In the genomic region with DNA sequence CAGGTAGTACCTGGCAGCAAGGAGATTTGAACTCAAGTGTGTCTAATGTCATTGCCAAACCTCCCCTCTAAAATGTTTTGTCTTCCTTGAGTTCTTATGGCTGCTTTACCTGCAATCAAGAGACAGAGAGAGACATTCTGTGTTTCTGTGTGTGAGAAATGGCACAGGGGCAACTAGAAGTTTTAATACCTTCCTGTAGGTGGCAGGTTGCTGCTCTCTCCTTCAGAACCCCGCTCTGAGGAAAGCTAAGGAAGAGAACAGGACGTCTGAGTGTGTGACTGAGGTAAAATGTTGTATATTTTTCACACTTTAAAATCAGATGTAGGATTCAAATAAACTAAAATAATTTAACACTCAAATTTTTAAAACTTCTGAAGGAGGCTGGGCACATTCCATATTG, we compare ENCODE assay signal across 8 cellular contexts. TPM values are rescaled to one million over a fixed set of nuclear protein-coding genes. Genes with fewer than 3 reads are reported as not detected.
DNase-seq lines count a peak whose midpoint lies in the region; ATAC-seq, FAIRE-seq and TF ChIP-seq lines count a peak whose summit lies in the region.

No MANE protein-coding gene starts in this region.

- H3K36me3 Mint-ChIP-seq in Caco-2 (ENCODE audit: insufficient read depth, unreplicated experiment) (no peaks in the 10 kb centered on the region), nephron progenitor cell (ENCODE audit: low read depth) (peaks cover 4% of the 10 kb centered on the region)

- H3K36me3 ChIP-seq in Caco-2 (ENCODE audit: control insufficient read depth, insufficient read depth, low read length): no peaks in the 10 kb centered on the region

- FAIRE-seq in HTR-8/SVneo (lab: Jason Lieb, UNC): no peak

- no peaks in the 10 kb centered on the region for H3K9me3 ChIP-seq in Caco-2

- CTCF ChIA-PET in Caco-2 (lab: Charles Lee): interaction anchor here (0.6 kb wide), 1 partner anchor 55 kb away, joined by 3 read pairs; no protein-coding TSS in a partner anchor

- BruUV-seq in Caco-2 (replicated peaks; lab: Mats Ljungman, UMichigan): no TSS peak

- no peak overlapping the region for H3K27ac Mint-ChIP-seq in Caco-2 (ENCODE audit: unreplicated experiment)
- H3K27ac Mint-ChIP-seq in nephron progenitor cell: no peak overlapping the region

- no peak overlapping the region for H3K4me3 ChIP-seq in Caco-2 (ENCODE audit: low read depth, low read length)

- H3K4me1 ChIP-seq in Caco-2: peaks cover 15% of the 10 kb centered on the region

- H3K4me3 Mint-ChIP-seq in Caco-2 (ENCODE audit: unreplicated experiment) (no peak overlapping the region), nephron progenitor cell (no peak overlapping the region)

- H3K9me3 Mint-ChIP-seq in Caco-2 (ENCODE audit: unreplicated experiment): no peaks in the 10 kb centered on the region
- peaks cover 15% of the 10 kb centered on the region for H3K9me3 Mint-ChIP-seq in nephron progenitor cell

- TF ChIP-seq CTCF in Caco-2 (IDR thresholded peaks at IDR 0.05; ENCODE audit: insufficient read depth in 1 of 2, low read depth in 1 of 2, low read length in 1 of 2, severe bottlenecking in 1 of 2, unreplicated experiment in 1 of 2): peak; percentile 14 to 44
- TF ChIP-seq CTCF in GM20000 (IDR thresholded peaks at IDR 0.05; ENCODE audit: extremely low read depth, missing control alignments): peak; percentile 43
- peak; percentile 55 for TF ChIP-seq CTCF in nephron progenitor cell (IDR thresholded peaks at IDR 0.05)

- POLR2A ChIA-PET in Caco-2 (lab: Charles Lee): no interaction called here

- peaks cover 10% of the 10 kb centered on the region for H3K4me1 Mint-ChIP-seq in Caco-2 (ENCODE audit: low read depth, unreplicated experiment)
- peaks cover 15% of the 10 kb centered on the region for H3K4me1 Mint-ChIP-seq in nephron progenitor cell

- no peaks in the 10 kb centered on the region for H3K27me3 Mint-ChIP-seq in Caco-2 (ENCODE audit: insufficient read depth, unreplicated experiment)
- no peaks in the 10 kb centered on the region for H3K27me3 Mint-ChIP-seq in nephron progenitor cell (ENCODE audit: low read depth, poor library complexity)

- intact Hi-C loops in Caco-2 (cut with micrococcal nuclease; ENCODE audit: unreplicated experiment): loop anchor here (2.0 to 5.0 kb wide), 2 partner anchors 60 to 132 kb away; no protein-coding TSS in a partner anchor

- H3K27me3 ChIP-seq in Caco-2 (replicated peaks; ENCODE audit: control insufficient read depth, insufficient read depth, low read length): no peaks in the 10 kb centered on the region

- DNase-seq in Caco-2: peak in 1 of 2 experiments; percentile 37
- DNase-seq in GM20000 (ENCODE audit: low spot score): peak; percentile 14
- DNase-seq in NAMALWA (ENCODE audit: low spot score): peak; percentile 60
- peak; percentile 53 for DNase-seq in dermis blood vessel endothelial cell
- no peak for DNase-seq in nephron progenitor cell
- no peak for DNase-seq in occipital lobe (lab: John Stamatoyannopoulos, UW)
- DNase-seq in HTR-8/SVneo (ENCODE audit: insufficient read length, low spot score): no peak

- no peak for ATAC-seq in HG02973 (IDR thresholded peaks at IDR 0.05; ENCODE audit: unreplicated experiment)

RNA-seq across cellular contexts. Expression of gene DTNA, which starts 19.2 kb away (rescaled TPM):
- total RNA-seq in Caco-2 (2022) (10.0 and 10.4 TPM in 2 replicates), dermis blood vessel endothelial cell (2.6 and 2.9 TPM in 2 replicates), occipital lobe (54.9 TPM)

Comparison
In these comparisons a context has a peak if more than half of its experiments do, and no peak if none do; other contexts are left out.
1. DNase-seq: peak in GM20000 (single experiment), NAMALWA (single experiment) and dermis blood vessel endothelial cell (single experiment); none in nephron progenitor cell (single experiment), occipital lobe (single experiment) and HTR-8/SVneo (single experiment).
2. Peak in every context shown above with its lines, with median percentiles within 50 percentile points of each other: CTCF ChIP-seq.